In genomic region chr10:48939790-48940325, GRCh38 we compare ENCODE assay signal across 21 cellular contexts. TPM values are rescaled to one million over a fixed set of nuclear protein-coding genes. Genes with fewer than 3 reads are reported as not detected.
DNase-seq lines count a peak whose midpoint lies in the region; ATAC-seq, FAIRE-seq and TF ChIP-seq lines count a peak whose summit lies in the region.
"Had no signal": no experiment of that assay in that cellular context is flagged by ENCODE, and none has a peak within 500 bp of the region (broad histone marks: within the 10 kb centered on the region; RNA-seq: fewer than 3 reads in every experiment).

LRRC18 (minus strand) TSS chr10:48939840; CDS start chr10:48914155, 25,685 bp downstream.

- no peaks in the 10 kb centered on the region for H3K36me3 ChIP-seq in right atrium auricular region
- H3K36me3 ChIP-seq in endodermal cell (ENCODE audit: control insufficient read depth, insufficient read depth, low read length), result no peaks in the 10 kb centered on the region
- H3K36me3 ChIP-seq in sigmoid colon, result no peaks in the 10 kb centered on the region

- no peaks in the 10 kb centered on the region for H3K9me3 ChIP-seq in right atrium auricular region
- H3K9me3 ChIP-seq in endodermal cell (ENCODE audit: control insufficient read depth, low read length), result no peaks in the 10 kb centered on the region
- no peaks in the 10 kb centered on the region for H3K9me3 ChIP-seq in sigmoid colon

- no peaks in the 10 kb centered on the region for H3K36me3 Mint-ChIP-seq in endodermal cell (ENCODE audit: low read depth)
- no peaks in the 10 kb centered on the region for H3K36me3 Mint-ChIP-seq in osteocyte (ENCODE audit: unreplicated experiment)
- H3K36me3 Mint-ChIP-seq: CD8-positive, alpha-beta T cell had no signal

- H3K27me3 Mint-ChIP-seq in endodermal cell (ENCODE audit: insufficient read depth), result no peaks in the 10 kb centered on the region
- H3K27me3 Mint-ChIP-seq in osteocyte (ENCODE audit: unreplicated experiment), result peaks cover 3% of the 10 kb centered on the region

- intact Hi-C loops in Right ventricle myocardium inferior (cut with DNase I), result no loop called here
- intact Hi-C loops in sigmoid colon (cut with DNase I), result no loop called here

- H3K9ac ChIP-seq in endodermal cell (ENCODE audit: extremely low read depth, low read length, poor library complexity, severe bottlenecking), result no peak within 1 kb of the TSS

- TF ChIP-seq CTCF in right atrium auricular region (IDR thresholded peaks at IDR 0.05) (no peak), endodermal cell (conservative IDR thresholded peaks at IDR 0.05) (no peak), osteocyte (IDR thresholded peaks at IDR 0.05) (no peak), sigmoid colon (IDR thresholded peaks at IDR 0.05) (no peak)

- peaks cover 9% of the 10 kb centered on the region for H3K4me1 Mint-ChIP-seq in endodermal cell
- H3K4me1 Mint-ChIP-seq in osteocyte (ENCODE audit: unreplicated experiment), result no peaks in the 10 kb centered on the region

- H3K4me1 ChIP-seq in right atrium auricular region, result no peaks in the 10 kb centered on the region
- H3K4me1 ChIP-seq in endodermal cell (ENCODE audit: control insufficient read depth, insufficient read depth, low read length), result no peaks in the 10 kb centered on the region
- H3K4me1 ChIP-seq in sigmoid colon, result no peaks in the 10 kb centered on the region

- TF ChIP-seq POLR2A in sigmoid colon (IDR thresholded peaks at IDR 0.05), result no peak

- ATAC-seq in Right ventricle myocardium inferior, result no peak
- no peak for ATAC-seq in GM18909 (IDR thresholded peaks at IDR 0.05; ENCODE audit: poor library complexity, unreplicated experiment)
- ATAC-seq: CD8-positive, alpha-beta T cell; HCT116 had no signal

- H3K4me3 Mint-ChIP-seq in endodermal cell (no peak within 1 kb of the TSS), osteocyte (ENCODE audit: unreplicated experiment) (no peak within 1 kb of the TSS)
- H3K4me3 Mint-ChIP-seq: CD8-positive, alpha-beta T cell had no signal

- no peak within 1 kb of the TSS for H3K27ac Mint-ChIP-seq in endodermal cell
- no peak within 1 kb of the TSS for H3K27ac Mint-ChIP-seq in osteocyte (ENCODE audit: unreplicated experiment)
- H3K27ac Mint-ChIP-seq: CD8-positive, alpha-beta T cell had no signal

- 93% methylated on average over 2 of the region's 2 CpGs; no CpG with 5 or more reads in 1 of the 2 experiments for WGBS in endodermal cell (ENCODE audit: insufficient coverage in 1 of 2, insufficient read length in 1 of 2), 2 experiments
- 94% methylated on average over 2 of the region's 2 CpGs for WGBS in sigmoid colon, 2 donors

- no peaks in the 10 kb centered on the region for H3K9me3 Mint-ChIP-seq in endodermal cell
- H3K9me3 Mint-ChIP-seq in osteocyte (ENCODE audit: unreplicated experiment), result no peaks in the 10 kb centered on the region
- H3K9me3 Mint-ChIP-seq: CD8-positive, alpha-beta T cell had no signal

- peak; percentile 23 for FAIRE-seq in urothelium cell line (lab: Jason Lieb, UNC)
- FAIRE-seq: D721Med, GM12892, GM19239 had no signal

- DNase-seq in right atrium auricular region (ENCODE audit: low spot score) (peak; percentile 21), Right ventricle myocardium inferior (ENCODE audit: missing footprints) (no peak), endodermal cell (peak; percentile 19), osteocyte (ENCODE audit: extremely low spot score, unreplicated experiment) (peak; percentile 64), urothelium cell line (ENCODE audit: low spot score) (no peak), DMS53 (lab: John Stamatoyannopoulos, UW) (no peak), sigmoid colon (no peak)
- DNase-seq: ACHN, COR-L47, DMS153, DND-41, GDM1 had no signal

- H3K27me3 ChIP-seq in right atrium auricular region (no peaks in the 10 kb centered on the region), endodermal cell (ENCODE audit: control insufficient read depth, insufficient read depth, low read length, poor library complexity, severe bottlenecking) (no peaks in the 10 kb centered on the region), sigmoid colon (no peaks in the 10 kb centered on the region)

- H3K27ac ChIP-seq in right atrium auricular region (no peak within 1 kb of the TSS), endodermal cell (ENCODE audit: low read depth, low read length) (no peak within 1 kb of the TSS), sigmoid colon (no peak within 1 kb of the TSS)
- H3K27ac ChIP-seq: C4-2B, HL-60 had no signal

- no peak within 1 kb of the TSS for H3K4me3 ChIP-seq in right atrium auricular region
- H3K4me3 ChIP-seq in endodermal cell (ENCODE audit: low read length), result no peak within 1 kb of the TSS
- H3K4me3 ChIP-seq in sigmoid colon, result no peak within 1 kb of the TSS

- no peak for TF ChIP-seq EP300 in sigmoid colon (IDR thresholded peaks at IDR 0.05)

RNA-seq across cellular contexts. Expression of gene LRRC18, which starts in this region (rescaled TPM):
- not detected for total RNA-seq in right atrium auricular region
- total RNA-seq in Right ventricle myocardium inferior, result not detected
- total RNA-seq in endodermal cell, result not detected
- not detected for polyA plus RNA-seq in endodermal cell (2013, experiment 1 of 2)
- polyA plus RNA-seq in endodermal cell (2013, experiment 2 of 2), result not detected
- total RNA-seq in osteocyte, result not detected in 2 replicates
- total RNA-seq in sigmoid colon, result not detected
- polyA plus RNA-seq in sigmoid colon, result under 1 TPM in 1 of 3 donors, not detected in 2; 0.15 TPM
- total RNA-seq: A172; CD8-positive, alpha-beta T cell had no signal

Comparison
In these comparisons a context has a peak if more than half of its experiments do, and no peak if none do; other contexts are left out.
1. Peak in DNase-seq in right atrium auricular region; RNA of the gene not detected or under 1 TPM.
2. Peak in DNase-seq in endodermal cell; RNA of the gene not detected or under 1 TPM.
3. Peak in DNase-seq in osteocyte; RNA of the gene not detected or under 1 TPM.